ENCODE assay signal across 10 cellular contexts in genomic region chr6:100464162-100464851, GRCh38. TPM values are rescaled to one million over a fixed set of nuclear protein-coding genes. Genes with fewer than 3 reads are reported as not detected.
DNase-seq lines count a peak whose midpoint lies in the region; ATAC-seq and TF ChIP-seq lines count a peak whose summit lies in the region.
"Had no signal": no experiment of that assay in that cellular context is flagged by ENCODE, and none has a peak within 500 bp of the region (broad histone marks: within the 10 kb centered on the region; RNA-seq: fewer than 3 reads in every experiment).

No MANE protein-coding gene starts in this region.

- H3K27ac ChIP-seq in left ventricle myocardium inferior (replicated peaks), result no peak overlapping the region

- H3K9me3 Mint-ChIP-seq in brain, result peaks cover 0 to 6% (median 0%) of the 10 kb centered on the region in 5 experiments

- TF ChIP-seq CTCF in left ventricle myocardium inferior (IDR thresholded peaks at IDR 0.05; ENCODE audit: borderline replicate concordance) (no peak), brain (conservative IDR thresholded peaks at IDR 0.05) (no peak)

- peak overlapping the region; percentile 77 to 89 (median 82) for H3K4me3 Mint-ChIP-seq in brain

- H3K4me1 Mint-ChIP-seq in brain, result peaks cover 21% of the 10 kb centered on the region

- DNase-seq in left ventricle myocardium inferior, result no peak
- no peak for DNase-seq in left ventricle myocardium superior
- DNase-seq in myocyte (ENCODE audit: low read depth), result peak; percentile 58
- no peak for DNase-seq in NCI-H510A treated with DMSO at 0.1 percent for 48 hours (lab: John Stamatoyannopoulos, UW)
- no peak for DNase-seq in SKM-1 treated with dmso at 0.1 percent for 144 hours (lab: John Stamatoyannopoulos, UW; ENCODE audit: unreplicated experiment)
- DNase-seq in H4 (ENCODE audit: low spot score), result no peak
- DNase-seq in NOMO-1 (lab: John Stamatoyannopoulos, UW; ENCODE audit: unreplicated experiment in 2 of 2), result no peak
- DNase-seq: kidney glomerular epithelial cell, PC-3 had no signal

- H3K36me3 ChIP-seq in left ventricle myocardium inferior, result no peaks in the 10 kb centered on the region

- intact Hi-C loops in left ventricle myocardium inferior (cut with micrococcal nuclease) (no loop called here), left ventricle myocardium superior (cut with micrococcal nuclease) (no loop called here)

- no peaks in the 10 kb centered on the region for H3K27me3 Mint-ChIP-seq in brain

- peak overlapping the region; percentile 53 for H3K4me3 ChIP-seq in left ventricle myocardium inferior

- no peaks in the 10 kb centered on the region for H3K9me3 ChIP-seq in left ventricle myocardium inferior (replicated peaks)

- no peak for ATAC-seq in left ventricle myocardium superior
- ATAC-seq: PC-3 had no signal

- H3K27me3 ChIP-seq in left ventricle myocardium inferior (ENCODE audit: low read depth), result peaks cover 100% of the 10 kb centered on the region

- H3K4me1 ChIP-seq in left ventricle myocardium inferior, result peaks cover 23% of the 10 kb centered on the region

- H3K36me3 Mint-ChIP-seq in brain, result peaks cover under 1% of the 10 kb centered on the region

- H3K27ac Mint-ChIP-seq in brain, result peak overlapping the region in 2 of 5 experiments; percentile 82

RNA-seq across cellular contexts. Expression of gene SIM1, which starts 0.4 kb away (rescaled TPM):
- total RNA-seq in left ventricle myocardium inferior (not detected), left ventricle myocardium superior (not detected), myocyte (29.7 and 39.7 TPM in 2 replicates)
- not detected for polyA plus RNA-seq in brain (ENCODE audit: insufficient read depth, low read depth, low replicate concordance)
- polyA plus RNA-seq in myocyte (2012), result 2.8 TPM
- total RNA-seq in H4 (2014; rRNA removed; shearing (Covaris generic)), result 0.02 TPM in 1 of 2 replicates, not detected in the other
- total RNA-seq: PC-3 had no signal

Comparison
In these comparisons a context has a peak if more than half of its experiments do, and no peak if none do; other contexts are left out.
1. RNA of gene SIM1, which starts 0.4 kb away (total RNA-seq): 29.7 to 39.7 TPM in myocyte; not detected in left ventricle myocardium inferior (single experiment), not detected in left ventricle myocardium superior (single experiment) and 0.02 TPM in H4; every median in the first group is over 10 times any median in the second.